ENCODE assay signal across 30 cellular contexts in genomic region chr3:114435733-114436132, GRCh38.
DNase-seq lines count a peak whose midpoint lies in the region; ATAC-seq and TF ChIP-seq lines count a peak whose summit lies in the region.
"Had no signal": no experiment of that assay in that cellular context is flagged by ENCODE, and none has a peak within 500 bp of the region (broad histone marks: within the 10 kb centered on the region; RNA-seq: fewer than 3 reads in every experiment).

No MANE protein-coding gene starts in this region.

- H3K4me1 Mint-ChIP-seq in GM23338 = peaks cover 9% of the 10 kb centered on the region; the same call in 1 of the 3 replicates
- peaks cover 64% of the 10 kb centered on the region for H3K4me1 Mint-ChIP-seq in activated B cell treated with CpG ODN at 0.5 μM for 24 hours
- H3K4me1 Mint-ChIP-seq: activated T-helper 17 cell treated with anti-CD3 and anti-CD28 coated beads, Interleukin-2, amount 50 U/mL, for 72 hours; natural killer cell had no signal

- POLR2A ChIA-PET in activated B cell treated with CpG ODN at 0.5 μM for 24 hours (lab: Charles Lee) = interaction anchor here (1.0 to 2.0 kb wide), 6 partner anchors 8 to 52 kb away, joined by 3 to 8 read pairs (median 4); no protein-coding TSS in a partner anchor
- POLR2A ChIA-PET in RWPE1 (lab: Yijun Ruan, JAX; ENCODE audit: low non-redundant PET) = no interaction called here

- H3K4me2 ChIP-seq in GM23338 = no peak overlapping the region

- ATAC-seq in GM23338 (no peak), activated B cell treated with CpG ODN at 0.5 μM for 24 hours (ENCODE audit: low read depth) (no peak), HG02852 (IDR thresholded peaks at IDR 0.05; ENCODE audit: unreplicated experiment) (no peak), aorta (ENCODE audit: low FRiP score) (no peak)
- ATAC-seq: activated CD8-positive, alpha-beta T cell treated with anti-CD3 and anti-CD28 coated beads, Interleukin-2, amount 10 ng/mL, durations not matched to agents 7 days and 5 days; activated T-helper 17 cell treated with anti-CD3 and anti-CD28 coated beads, Interleukin-2, amount 50 U/mL, for 72 hours; effector memory CD8-positive, alpha-beta T cell; lower lobe of right lung; mucosa of descending colon; natural killer cell; sciatic nerve had no signal

- TF ChIP-seq CTCF in GM23338 (conservative IDR thresholded peaks at IDR 0.05; ENCODE audit: low read depth in 2 of 2) (no peak), activated B cell treated with CpG ODN at 0.5 μM for 24 hours (IDR thresholded peaks at IDR 0.05) (no peak), RWPE1 (conservative IDR thresholded peaks at IDR 0.05; ENCODE audit: low read depth) (no peak)

- no peak overlapping the region for H3K4me3 Mint-ChIP-seq in GM23338
- H3K4me3 Mint-ChIP-seq in activated B cell treated with CpG ODN at 0.5 μM for 24 hours = peak overlapping the region; percentile 8
- H3K4me3 Mint-ChIP-seq: activated CD8-positive, alpha-beta T cell treated with anti-CD3 and anti-CD28 coated beads, Interleukin-2, amount 10 ng/mL, durations not matched to agents 7 days and 5 days; activated T-helper 17 cell treated with anti-CD3 and anti-CD28 coated beads, Interleukin-2, amount 50 U/mL, for 72 hours; CD8-positive, alpha-beta memory T cell; effector memory CD8-positive, alpha-beta T cell; natural killer cell had no signal

- H3K4me1 ChIP-seq in GM23338 (ENCODE audit: insufficient read depth) = no peaks in the 10 kb centered on the region
- peaks cover 0 to 4% of the 10 kb centered on the region in 2 donors for H3K4me1 ChIP-seq in aorta (ENCODE audit: control insufficient read depth in 1 of 2, insufficient read depth in 2 of 2, low read length in 2 of 2)
- H3K4me1 ChIP-seq: lower lobe of right lung had no signal

- no peaks in the 10 kb centered on the region for H3F3A ChIP-seq in GM23338 (replicated peaks; ENCODE audit: low read depth)

- H3K4me3 ChIP-seq in GM23338 (no peak overlapping the region), aorta (ENCODE audit: low read length in 2 of 2) (no peak overlapping the region)
- H3K4me3 ChIP-seq: coronary artery, lower lobe of right lung, mucosa of descending colon, tibial artery had no signal

- no peaks in the 10 kb centered on the region for H3K9me3 ChIP-seq in aorta (ENCODE audit: control insufficient read depth, low read length)
- H3K9me3 ChIP-seq: lower lobe of right lung, mucosa of descending colon, tibial artery had no signal

- H3K27ac Mint-ChIP-seq in GM23338 (no peak overlapping the region), activated B cell treated with CpG ODN at 0.5 μM for 24 hours (peak overlapping the region; percentile 77)
- H3K27ac Mint-ChIP-seq: activated CD8-positive, alpha-beta T cell treated with anti-CD3 and anti-CD28 coated beads, Interleukin-2, amount 10 ng/mL, durations not matched to agents 7 days and 5 days; activated T-helper 17 cell treated with anti-CD3 and anti-CD28 coated beads, Interleukin-2, amount 50 U/mL, for 72 hours; CD8-positive, alpha-beta memory T cell; effector memory CD8-positive, alpha-beta T cell; natural killer cell; progenitor cell of endocrine pancreas had no signal

- H2AFZ ChIP-seq in GM23338 = peak overlapping the region; percentile 21; the same call in 1 of the 2 replicates

- no peaks in the 10 kb centered on the region for H4K20me1 ChIP-seq in GM23338 (replicated peaks; ENCODE audit: insufficient read depth)

- WGBS in aorta, 2 donors = 93% methylated on average over 4 of the region's 4 CpGs

- H3K27me3 Mint-ChIP-seq in GM23338 (ENCODE audit: insufficient read depth, low read depth, poor library complexity) (peaks cover 1% of the 10 kb centered on the region), activated B cell treated with CpG ODN at 0.5 μM for 24 hours (no peaks in the 10 kb centered on the region)
- H3K27me3 Mint-ChIP-seq: activated T-helper 17 cell treated with anti-CD3 and anti-CD28 coated beads, Interleukin-2, amount 50 U/mL, for 72 hours; CD8-positive, alpha-beta memory T cell; effector memory CD8-positive, alpha-beta T cell; progenitor cell of endocrine pancreas had no signal

- H3K79me2 ChIP-seq in GM23338 (replicated peaks; ENCODE audit: insufficient read depth) = no peaks in the 10 kb centered on the region

- no peaks in the 10 kb centered on the region for H3K9me2 ChIP-seq in GM23338 (ENCODE audit: insufficient read depth)

- H3K27ac ChIP-seq in GM23338 (ENCODE audit: low read depth) = no peak overlapping the region
- H3K27ac ChIP-seq in RWPE1 = no peak overlapping the region
- no peak overlapping the region for H3K27ac ChIP-seq in aorta (ENCODE audit: low read depth in 1 of 2, low read length in 2 of 2)
- H3K27ac ChIP-seq: coronary artery, HL-60, lower lobe of right lung, tibial artery, VCaP had no signal

- CTCF ChIA-PET in activated B cell treated with CpG ODN at 0.5 μM for 24 hours (lab: Charles Lee) = interaction anchor here (3.8 kb wide), 1 partner anchor 16 kb away, joined by 20 read pairs; no protein-coding TSS in a partner anchor
- CTCF ChIA-PET in RWPE1 (lab: Yijun Ruan, JAX) = interaction anchor here (1.5 kb wide), 1 partner anchor 17 kb away, joined by 5 read pairs; no protein-coding TSS in a partner anchor

- H3K36me3 ChIP-seq in GM23338 (ENCODE audit: insufficient read depth) (no peaks in the 10 kb centered on the region), aorta (ENCODE audit: control insufficient read depth in 1 of 2, insufficient read depth in 2 of 2, low read length in 1 of 2) (no peaks in the 10 kb centered on the region)
- H3K36me3 ChIP-seq: lower lobe of right lung, tibial artery had no signal

- H3K27me3 ChIP-seq in GM23338 (ENCODE audit: insufficient read depth) (no peaks in the 10 kb centered on the region), aorta (ENCODE audit: control insufficient read depth in 1 of 2, insufficient read depth in 2 of 2, low read length in 1 of 2) (no peaks in the 10 kb centered on the region)
- H3K27me3 ChIP-seq: tibial artery had no signal

- intact Hi-C loops in activated B cell treated with CpG ODN at 0.5 μM for 24 hours (cut with micrococcal nuclease) (loop anchor here (1.0 kb wide), 1 partner anchor 7 kb away; no protein-coding TSS in a partner anchor), aorta (cut with DNase I) (no loop called here)

- H3K9me3 Mint-ChIP-seq in GM23338 = no peaks in the 10 kb centered on the region
- no peaks in the 10 kb centered on the region for H3K9me3 Mint-ChIP-seq in activated B cell treated with CpG ODN at 0.5 μM for 24 hours
- H3K9me3 Mint-ChIP-seq: activated T-helper 17 cell treated with anti-CD3 and anti-CD28 coated beads, Interleukin-2, amount 50 U/mL, for 72 hours; CD8-positive, alpha-beta memory T cell; effector memory CD8-positive, alpha-beta T cell; natural killer cell had no signal

- H3K36me3 Mint-ChIP-seq in GM23338 (ENCODE audit: low read depth) = no peaks in the 10 kb centered on the region
- peaks cover 14% of the 10 kb centered on the region for H3K36me3 Mint-ChIP-seq in activated B cell treated with CpG ODN at 0.5 μM for 24 hours (ENCODE audit: low read depth)
- H3K36me3 Mint-ChIP-seq: natural killer cell had no signal

- DNase-seq in GM23338 (ENCODE audit: low spot score) (no peak), M059J (ENCODE audit: low read depth) (peak; percentile 19), activated B cell treated with CpG ODN at 0.5 μM for 24 hours (no peak), iris pigment epithelial cell (ENCODE audit: low read depth) (peak; percentile 31), RWPE1 (ENCODE audit: low spot score) (no peak), aorta (no peak)
- DNase-seq: activated CD4-positive, alpha-beta T cell treated with anti-CD3 and anti-CD28 coated beads for 4 hours; activated CD8-positive, alpha-beta T cell treated with anti-CD3 and anti-CD28 coated beads, Interleukin-2, amount 10 ng/mL, durations not matched to agents 7 days and 5 days; activated naive CD4-positive, alpha-beta T cell treated with anti-CD3 and anti-CD28 coated beads, Interleukin-2, amount 50 U/mL, for 16 hours; amygdala; CD8-positive, alpha-beta memory T cell; effector memory CD8-positive, alpha-beta T cell; EL; foreskin melanocyte; lower lobe of right lung; mucosa of descending colon; natural killer cell; NCI-H1436; NCI-H524; nucleus accumbens; SHP77; stimulated activated CD4-positive, alpha-beta T cell treated with anti-CD3 and anti-CD28 coated beads, Interleukin-4, amount 100 ng/mL, for 1 hour; tibial artery had no signal

TF ChIP-seq in GM23338, 12 proteins besides CTCF, POLR2A, EP300 and RAD21 (continues in another document):
- TF ChIP-seq CREB1 (CRISPR knock-in tag; IDR thresholded peaks at IDR 0.05; ENCODE audit: low read depth) (no peak), JUNB (IDR thresholded peaks at IDR 0.05; ENCODE audit: unreplicated experiment) (no peak), STAT1 (IDR thresholded peaks at IDR 0.05; ENCODE audit: unreplicated experiment) (no peak), REST (IDR thresholded peaks at IDR 0.05; ENCODE audit: unreplicated experiment) (no peak)

Comparison
In these comparisons a context has a peak if more than half of its experiments do, and no peak if none do; other contexts are left out.
1. DNase-seq: peak in M059J (single experiment) and iris pigment epithelial cell (single experiment); none in GM23338 (single experiment), activated B cell treated with CpG ODN at 0.5 μM for 24 hours (single experiment), RWPE1 (single experiment) and aorta (0 of 2).